8 cellular contexts compared by ENCODE assay signal in the genomic region with DNA sequence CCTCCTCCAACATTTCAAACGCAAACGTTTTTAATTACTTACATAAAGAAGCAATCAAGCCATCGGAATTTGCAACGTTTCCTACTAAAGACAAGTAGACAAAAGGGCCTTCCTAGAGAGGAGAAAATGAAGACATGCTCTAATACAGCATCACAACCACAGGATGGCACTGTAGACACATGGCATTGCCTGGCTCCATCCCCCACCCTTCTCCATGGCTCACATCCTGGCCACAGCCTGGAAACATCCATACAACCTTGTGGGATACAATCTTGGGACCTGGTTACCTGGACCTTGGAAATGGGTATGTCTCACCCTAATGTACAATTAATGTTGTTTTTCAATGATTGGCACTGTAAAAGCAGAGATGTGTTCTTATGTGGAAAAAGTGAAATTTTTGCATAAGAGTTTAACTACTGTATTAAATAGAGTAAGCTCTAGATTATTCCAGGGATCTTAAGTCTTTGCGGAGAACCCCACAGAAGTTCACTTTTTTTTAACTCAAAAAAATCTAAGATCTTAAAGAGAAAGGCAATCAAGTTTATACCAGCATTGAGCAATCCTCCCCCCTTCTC. TPM values are rescaled to one million over a fixed set of nuclear protein-coding genes. Genes with fewer than 3 reads are reported as not detected.
A peak's percentile ranks its signal among the peaks of the same experiment; 100 is the strongest.
DNase-seq lines count a peak whose midpoint lies in the region; ATAC-seq and TF ChIP-seq lines count a peak whose summit lies in the region.

No MANE protein-coding gene starts in this region.

- H3K9me3 ChIP-seq in Karpas-422 (ENCODE audit: low read length) (no peaks in the 10 kb centered on the region), colonic mucosa (no peaks in the 10 kb centered on the region), liver (ENCODE audit: control insufficient read depth in 4 of 4, low read length in 3 of 4) (no peaks in the 10 kb centered on the region), upper lobe of right lung (no peaks in the 10 kb centered on the region)

- H3K4me2 ChIP-seq in Karpas-422 (ENCODE audit: low read depth, low read length, poor library complexity, severe bottlenecking) = no peak overlapping the region

- H3K4me3 ChIP-seq in Karpas-422 (ENCODE audit: low read length) (no peak overlapping the region), colonic mucosa (no peak overlapping the region), liver (ENCODE audit: low read depth in 1 of 3, low read length in 3 of 3) (no peak overlapping the region), upper lobe of right lung (no peak overlapping the region)

- H3K27me3 ChIP-seq in Karpas-422 (ENCODE audit: low read length) = no peaks in the 10 kb centered on the region
- H3K27me3 ChIP-seq in colonic mucosa = no peaks in the 10 kb centered on the region
- no peaks in the 10 kb centered on the region for H3K27me3 ChIP-seq in liver (ENCODE audit: control insufficient read depth in 4 of 4, insufficient read depth in 4 of 4, low read length in 3 of 4)
- H3K27me3 ChIP-seq in upper lobe of right lung = no peaks in the 10 kb centered on the region

- DNase-seq in ELF-1 (ENCODE audit: low read depth, low spot score) (peak; percentile 59), Karpas-422 (peak; percentile 67), RPMI7951 (ENCODE audit: low read depth) (peak; percentile 49), colonic mucosa (peak; percentile 40), upper lobe of right lung (no peak)

- H3K36me3 ChIP-seq in Karpas-422 (ENCODE audit: insufficient read depth, low read length) (peaks cover 11% of the 10 kb centered on the region), colonic mucosa (no peaks in the 10 kb centered on the region), liver (ENCODE audit: control insufficient read depth in 4 of 4, insufficient read depth in 3 of 4, low read depth in 1 of 4, low read length in 3 of 4) (peaks cover 3 to 18% (median 7%) of the 10 kb centered on the region in 4 donors), upper lobe of right lung (peaks cover 3% of the 10 kb centered on the region)

- peak; percentile 88 for TF ChIP-seq CTCF in 22Rv1 (IDR thresholded peaks at IDR 0.05)
- TF ChIP-seq CTCF in colonic mucosa (IDR thresholded peaks at IDR 0.05) = peak; percentile 63
- peak; percentile 63 for TF ChIP-seq CTCF in liver (IDR thresholded peaks at IDR 0.05; ENCODE audit: low read depth, low read length, missing input control)
- peak; percentile 59 for TF ChIP-seq CTCF in upper lobe of right lung (IDR thresholded peaks at IDR 0.05)

- WGBS in liver = 68% methylated on average over 5 of the region's 5 CpGs

- no peak overlapping the region for H2AFZ ChIP-seq in Karpas-422 (ENCODE audit: low read length)

- no peaks in the 10 kb centered on the region for H3K4me1 ChIP-seq in Karpas-422 (ENCODE audit: low read length)
- no peaks in the 10 kb centered on the region for H3K4me1 ChIP-seq in colonic mucosa
- peaks cover 0 to 9% (median 9%) of the 10 kb centered on the region in 4 donors for H3K4me1 ChIP-seq in liver (ENCODE audit: control insufficient read depth in 4 of 4, insufficient read depth in 4 of 4, low read length in 3 of 4)
- H3K4me1 ChIP-seq in upper lobe of right lung = no peaks in the 10 kb centered on the region

- peak; percentile 90 to 98 for TF ChIP-seq RAD21 in liver (IDR thresholded peaks at IDR 0.05)

- no peaks in the 10 kb centered on the region for H3K9me2 ChIP-seq in Karpas-422 (replicated peaks; ENCODE audit: insufficient read depth, low read length)

- intact Hi-C loops in colonic mucosa (cut with DNase I) = loop anchor here (5.0 kb wide), 1 partner anchor 177 kb away; no protein-coding TSS in a partner anchor
- intact Hi-C loops in upper lobe of right lung (cut with DNase I) = no loop called here

- no peak overlapping the region for H3K27ac ChIP-seq in 22Rv1
- H3K27ac ChIP-seq in Karpas-422 (ENCODE audit: low read length) = no peak overlapping the region
- no peak overlapping the region for H3K27ac ChIP-seq in colonic mucosa
- no peak overlapping the region for H3K27ac ChIP-seq in liver (ENCODE audit: low read depth in 1 of 2, low read length in 2 of 2)
- no peak overlapping the region for H3K27ac ChIP-seq in upper lobe of right lung

- no peaks in the 10 kb centered on the region for H4K20me1 ChIP-seq in Karpas-422 (ENCODE audit: insufficient read depth, low read depth, low read length)

- H3K9ac ChIP-seq in Karpas-422 (ENCODE audit: low read length) = no peak overlapping the region
- no peak overlapping the region for H3K9ac ChIP-seq in colonic mucosa (ENCODE audit: low read depth in 2 of 2, low read length in 2 of 2)
- H3K9ac ChIP-seq in liver (ENCODE audit: low read depth in 1 of 2, low read length in 2 of 2) = no peak overlapping the region

- peak; percentile 97 for ATAC-seq in upper lobe of right lung
- ATAC-seq in GM18858 (IDR thresholded peaks at IDR 0.05; ENCODE audit: unreplicated experiment) = no peak

- peaks cover 66% of the 10 kb centered on the region for H3K79me2 ChIP-seq in Karpas-422 (ENCODE audit: low read length)

TF ChIP-seq in liver, 16 proteins besides CTCF, POLR2A, EP300 and RAD21:
- peak in 1 of 2 donors; percentile 22 for TF ChIP-seq RXRA (IDR thresholded peaks at IDR 0.05)
- no peak for TF ChIP-seq JUND (IDR thresholded peaks at IDR 0.05)

RNA-seq across cellular contexts. Expression of gene EBPL, which starts 21.5 kb away (rescaled TPM):
- total RNA-seq in Karpas-422 (2014; rRNA removed; shearing (Covaris generic); ENCODE audit: low replicate concordance) = 175 and 183 TPM in 2 replicates
- total RNA-seq in RPMI7951 (2014; rRNA removed; shearing (Covaris generic)) = 52.3 and 70.0 TPM in 2 replicates
- total RNA-seq in colonic mucosa (10 to 100 TPM; 50.0 to 77.6 TPM), liver (10 to 100 TPM; 44.3 to 48.0 TPM), upper lobe of right lung (48.0 TPM)
- polyA plus RNA-seq in liver = 100 to 1,000 TPM in 1 of 2 donors, 10 to 100 TPM in 1; 53.5 to 122 TPM

RNA-seq across cellular contexts. Expression of gene ARL11, which starts 41.5 kb away (rescaled TPM):
- total RNA-seq in Karpas-422 (2014; rRNA removed; shearing (Covaris generic); ENCODE audit: low replicate concordance) = 8.3 TPM in 2 replicates
- not detected in 2 replicates for total RNA-seq in RPMI7951 (2014; rRNA removed; shearing (Covaris generic))
- total RNA-seq in colonic mucosa = 1 to 10 TPM in 1 of 2 donors, under 1 TPM in 1; 0.84 to 2.3 TPM
- total RNA-seq in liver = 1 to 10 TPM in 1 of 2 donors, under 1 TPM in 1; 0.75 to 1.5 TPM
- polyA plus RNA-seq in liver = under 1 TPM; 0.11 to 0.43 TPM
- 4.4 TPM for total RNA-seq in upper lobe of right lung
